In genomic region chr19:1856698-1857603, GRCh38 we compare ENCODE assay signal across 1 cellular context.
TF ChIP-seq lines count a peak whose summit lies in the region.

No MANE protein-coding gene starts in this region.

TF ChIP-seq in K562, 482 proteins besides CTCF, POLR2A, EP300 and RAD21 (continued from another document and continues in another):
- TF ChIP-seq MYBL2 (IDR thresholded peaks at IDR 0.05; ENCODE audit: low read depth) = no peak
- TF ChIP-seq MYBL2 (CRISPR knock-in tag; IDR thresholded peaks at IDR 0.05; ENCODE audit: borderline replicate concordance) = no peak
- no peak for TF ChIP-seq ZKSCAN8 (CRISPR knock-in tag; IDR thresholded peaks at IDR 0.05)
- TF ChIP-seq, protein P1, sequence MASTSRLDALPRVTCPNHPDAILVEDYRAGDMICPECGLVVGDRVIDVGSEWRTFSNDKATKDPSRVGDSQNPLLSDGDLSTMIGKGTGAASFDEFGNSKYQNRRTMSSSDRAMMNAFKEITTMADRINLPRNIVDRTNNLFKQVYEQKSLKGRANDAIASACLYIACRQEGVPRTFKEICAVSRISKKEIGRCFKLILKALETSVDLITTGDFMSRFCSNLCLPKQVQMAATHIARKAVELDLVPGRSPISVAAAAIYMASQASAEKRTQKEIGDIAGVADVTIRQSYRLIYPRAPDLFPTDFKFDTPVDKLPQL (IDR thresholded peaks at IDR 0.05; ENCODE audit: extremely low read depth, insufficient read length) = no peak
- TF ChIP-seq FOXP1 (CRISPR knock-in tag; IDR thresholded peaks at IDR 0.05) = no peak; the same call in none of the 2 replicates
- no peak for TF ChIP-seq ASH1L (IDR thresholded peaks at IDR 0.05; ENCODE audit: borderline replicate concordance, low read depth, partially characterized antibody)
- TF ChIP-seq DDX20 (tag; IDR thresholded peaks at IDR 0.05; ENCODE audit: low read depth) = no peak
- no peak for TF ChIP-seq TSC22D4 (tag; IDR thresholded peaks at IDR 0.05)
- no peak for TF ChIP-seq ZSCAN29 (IDR thresholded peaks at IDR 0.05)
- TF ChIP-seq BRD4 (IDR thresholded peaks at IDR 0.05) = no peak
- TF ChIP-seq MYNN (IDR thresholded peaks at IDR 0.05) = peak; percentile 29; the same call in 1 of the 2 replicates
- no peak for TF ChIP-seq MYNN (CRISPR knock-in tag; IDR thresholded peaks at IDR 0.05)
- peak; percentile 27 for TF ChIP-seq ATF3 (IDR thresholded peaks at IDR 0.05)
- no peak for TF ChIP-seq ATF3 (CRISPR knock-in tag; conservative IDR thresholded peaks at IDR 0.05)
- no peak for TF ChIP-seq KHSRP (IDR thresholded peaks at IDR 0.05)
- no peak for TF ChIP-seq TEAD2 (tag; IDR thresholded peaks at IDR 0.05)
- TF ChIP-seq ZSCAN32 (CRISPR knock-in tag; IDR thresholded peaks at IDR 0.05) = no peak
- no peak for TF ChIP-seq CCAR2 (IDR thresholded peaks at IDR 0.05; ENCODE audit: low read depth, low read length)
- TF ChIP-seq ZKSCAN1 (IDR thresholded peaks at IDR 0.05; ENCODE audit: low read depth, low read length) = no peak
- peak; percentile 12; the same call in 1 of the 2 replicates for TF ChIP-seq NFE2 (IDR thresholded peaks at IDR 0.05; ENCODE audit: low read depth)
- TF ChIP-seq EP400 (IDR thresholded peaks at IDR 0.05) = peak; percentile 55
- TF ChIP-seq BHLHE40 (IDR thresholded peaks at IDR 0.05; ENCODE audit: low read length) = peak; percentile 64
- TF ChIP-seq SMARCB1 (IDR thresholded peaks at IDR 0.05; ENCODE audit: insufficient read length, low read depth) = no peak
- TF ChIP-seq, protein P2, sequence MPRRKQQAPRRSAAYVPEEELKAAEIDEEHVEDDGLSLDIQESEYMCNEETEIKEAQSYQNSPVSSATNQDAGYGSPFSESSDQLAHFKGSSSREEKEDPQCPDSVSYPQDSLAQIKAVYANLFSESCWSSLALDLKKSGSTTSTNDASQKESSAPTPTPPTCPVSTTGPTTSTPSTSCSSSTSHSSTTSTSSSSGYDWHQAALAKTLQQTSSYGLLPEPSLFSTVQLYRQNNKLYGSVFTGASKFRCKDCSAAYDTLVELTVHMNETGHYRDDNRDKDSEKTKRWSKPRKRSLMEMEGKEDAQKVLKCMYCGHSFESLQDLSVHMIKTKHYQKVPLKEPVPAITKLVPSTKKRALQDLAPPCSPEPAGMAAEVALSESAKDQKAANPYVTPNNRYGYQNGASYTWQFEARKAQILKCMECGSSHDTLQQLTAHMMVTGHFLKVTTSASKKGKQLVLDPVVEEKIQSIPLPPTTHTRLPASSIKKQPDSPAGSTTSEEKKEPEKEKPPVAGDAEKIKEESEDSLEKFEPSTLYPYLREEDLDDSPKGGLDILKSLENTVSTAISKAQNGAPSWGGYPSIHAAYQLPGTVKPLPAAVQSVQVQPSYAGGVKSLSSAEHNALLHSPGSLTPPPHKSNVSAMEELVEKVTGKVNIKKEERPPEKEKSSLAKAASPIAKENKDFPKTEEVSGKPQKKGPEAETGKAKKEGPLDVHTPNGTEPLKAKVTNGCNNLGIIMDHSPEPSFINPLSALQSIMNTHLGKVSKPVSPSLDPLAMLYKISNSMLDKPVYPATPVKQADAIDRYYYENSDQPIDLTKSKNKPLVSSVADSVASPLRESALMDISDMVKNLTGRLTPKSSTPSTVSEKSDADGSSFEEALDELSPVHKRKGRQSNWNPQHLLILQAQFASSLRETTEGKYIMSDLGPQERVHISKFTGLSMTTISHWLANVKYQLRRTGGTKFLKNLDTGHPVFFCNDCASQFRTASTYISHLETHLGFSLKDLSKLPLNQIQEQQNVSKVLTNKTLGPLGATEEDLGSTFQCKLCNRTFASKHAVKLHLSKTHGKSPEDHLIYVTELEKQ (CRISPR knock-in tag; IDR thresholded peaks at IDR 0.05) = no peak
- no peak for TF ChIP-seq CBX8 (IDR thresholded peaks at IDR 0.05; ENCODE audit: borderline replicate concordance, extremely low read depth, low read depth, low read length, poor library complexity, severe bottlenecking)
- TF ChIP-seq CXXC5 (CRISPR knock-in tag; IDR thresholded peaks at IDR 0.05) = peak; percentile 84
- no peak for TF ChIP-seq POLR3A (IDR thresholded peaks at IDR 0.05; ENCODE audit: borderline replicate concordance, extremely low read depth, insufficient read depth, insufficient read length)
- TF ChIP-seq COPS2 (conservative IDR thresholded peaks at IDR 0.05) = no peak
- no peak for TF ChIP-seq TCF15 (CRISPR knock-in tag; IDR thresholded peaks at IDR 0.05)
- no peak for TF ChIP-seq ZNF384 (IDR thresholded peaks at IDR 0.05; ENCODE audit: low read depth, low read length)
- TF ChIP-seq, protein P3, sequence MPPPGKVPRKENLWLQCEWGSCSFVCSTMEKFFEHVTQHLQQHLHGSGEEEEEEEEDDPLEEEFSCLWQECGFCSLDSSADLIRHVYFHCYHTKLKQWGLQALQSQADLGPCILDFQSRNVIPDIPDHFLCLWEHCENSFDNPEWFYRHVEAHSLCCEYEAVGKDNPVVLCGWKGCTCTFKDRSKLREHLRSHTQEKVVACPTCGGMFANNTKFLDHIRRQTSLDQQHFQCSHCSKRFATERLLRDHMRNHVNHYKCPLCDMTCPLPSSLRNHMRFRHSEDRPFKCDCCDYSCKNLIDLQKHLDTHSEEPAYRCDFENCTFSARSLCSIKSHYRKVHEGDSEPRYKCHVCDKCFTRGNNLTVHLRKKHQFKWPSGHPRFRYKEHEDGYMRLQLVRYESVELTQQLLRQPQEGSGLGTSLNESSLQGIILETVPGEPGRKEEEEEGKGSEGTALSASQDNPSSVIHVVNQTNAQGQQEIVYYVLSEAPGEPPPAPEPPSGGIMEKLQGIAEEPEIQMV (tag; conservative IDR thresholded peaks at IDR 0.05; ENCODE audit: low read depth) = no peak
- TF ChIP-seq ETV5 (CRISPR knock-in tag; IDR thresholded peaks at IDR 0.05; ENCODE audit: low read depth) = no peak
- TF ChIP-seq EHMT2 (IDR thresholded peaks at IDR 0.05) = no peak
- no peak for TF ChIP-seq ZNF121 (CRISPR knock-in tag; conservative IDR thresholded peaks at IDR 0.05)
- no peak for TF ChIP-seq GABPB1 (CRISPR knock-in tag; IDR thresholded peaks at IDR 0.05)
- TF ChIP-seq ZNF408 (CRISPR knock-in tag; IDR thresholded peaks at IDR 0.05; ENCODE audit: low read depth) = no peak
- TF ChIP-seq MAFF (IDR thresholded peaks at IDR 0.05; ENCODE audit: low read length) = no peak
- TF ChIP-seq SP1 (CRISPR knock-in tag; IDR thresholded peaks at IDR 0.05) = peak; percentile 84
- no peak for TF ChIP-seq ZNF436 (CRISPR knock-in tag; IDR thresholded peaks at IDR 0.05)
- peak; percentile 92 to 93 for TF ChIP-seq NRF1 (conservative IDR thresholded peaks at IDR 0.05 in 1 of 2, IDR thresholded peaks at IDR 0.05 in 1 of 2)
- no peak for TF ChIP-seq HNRNPH1 (optimal IDR thresholded peaks at IDR 0.05; ENCODE audit: low read depth, low read length)
- TF ChIP-seq BRCA1 (IDR thresholded peaks at IDR 0.05) = no peak
- no peak for TF ChIP-seq BRCA1 (CRISPR knock-in tag; IDR thresholded peaks at IDR 0.05)
- TF ChIP-seq ZNF175 (CRISPR knock-in tag; IDR thresholded peaks at IDR 0.05; ENCODE audit: low read depth) = no peak
- peak; percentile 18; the same call in 1 of the 2 replicates for TF ChIP-seq ZNF143 (CRISPR knock-in tag; IDR thresholded peaks at IDR 0.05)
- TF ChIP-seq ATF2 (CRISPR knock-in tag; IDR thresholded peaks at IDR 0.05) = no peak
- no peak for TF ChIP-seq TCF7L2 (IDR thresholded peaks at IDR 0.05; ENCODE audit: low read depth, low read length)
- TF ChIP-seq HOXB6 (CRISPR knock-in tag; IDR thresholded peaks at IDR 0.05; ENCODE audit: borderline replicate concordance) = no peak
- TF ChIP-seq, protein P4, sequence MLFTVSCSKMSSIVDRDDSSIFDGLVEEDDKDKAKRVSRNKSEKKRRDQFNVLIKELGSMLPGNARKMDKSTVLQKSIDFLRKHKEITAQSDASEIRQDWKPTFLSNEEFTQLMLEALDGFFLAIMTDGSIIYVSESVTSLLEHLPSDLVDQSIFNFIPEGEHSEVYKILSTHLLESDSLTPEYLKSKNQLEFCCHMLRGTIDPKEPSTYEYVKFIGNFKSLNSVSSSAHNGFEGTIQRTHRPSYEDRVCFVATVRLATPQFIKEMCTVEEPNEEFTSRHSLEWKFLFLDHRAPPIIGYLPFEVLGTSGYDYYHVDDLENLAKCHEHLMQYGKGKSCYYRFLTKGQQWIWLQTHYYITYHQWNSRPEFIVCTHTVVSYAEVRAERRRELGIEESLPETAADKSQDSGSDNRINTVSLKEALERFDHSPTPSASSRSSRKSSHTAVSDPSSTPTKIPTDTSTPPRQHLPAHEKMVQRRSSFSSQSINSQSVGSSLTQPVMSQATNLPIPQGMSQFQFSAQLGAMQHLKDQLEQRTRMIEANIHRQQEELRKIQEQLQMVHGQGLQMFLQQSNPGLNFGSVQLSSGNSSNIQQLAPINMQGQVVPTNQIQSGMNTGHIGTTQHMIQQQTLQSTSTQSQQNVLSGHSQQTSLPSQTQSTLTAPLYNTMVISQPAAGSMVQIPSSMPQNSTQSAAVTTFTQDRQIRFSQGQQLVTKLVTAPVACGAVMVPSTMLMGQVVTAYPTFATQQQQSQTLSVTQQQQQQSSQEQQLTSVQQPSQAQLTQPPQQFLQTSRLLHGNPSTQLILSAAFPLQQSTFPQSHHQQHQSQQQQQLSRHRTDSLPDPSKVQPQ (CRISPR knock-in tag; IDR thresholded peaks at IDR 0.05; ENCODE audit: borderline replicate concordance) = no peak
- no peak for TF ChIP-seq U2AF2 (optimal IDR thresholded peaks at IDR 0.05; ENCODE audit: low read depth, low read length)
- no peak for TF ChIP-seq ZFP30 (CRISPR knock-in tag; IDR thresholded peaks at IDR 0.05; ENCODE audit: borderline replicate concordance)
- TF ChIP-seq THAP7 (CRISPR knock-in tag; IDR thresholded peaks at IDR 0.05) = peak; percentile 59; the same call in 1 of the 2 replicates
- TF ChIP-seq ETS2 (tag; IDR thresholded peaks at IDR 0.05; ENCODE audit: borderline replicate concordance, poor library complexity, severe bottlenecking) = no peak
- TF ChIP-seq BCLAF1 (IDR thresholded peaks at IDR 0.05; ENCODE audit: borderline replicate concordance in 1 of 2, control insufficient read depth in 1 of 2, low read depth in 2 of 2, low read length in 1 of 2) = no peak
- peak; percentile 35; the same call in 1 of the 2 replicates for TF ChIP-seq ETV1 (tag; conservative IDR thresholded peaks at IDR 0.05; ENCODE audit: low read depth)
- TF ChIP-seq IRF2 (CRISPR knock-in tag; IDR thresholded peaks at IDR 0.05) = no peak
- TF ChIP-seq CREB3L1 (IDR thresholded peaks at IDR 0.05; ENCODE audit: borderline replicate concordance, low read depth) = no peak
- TF ChIP-seq SRSF7 (optimal IDR thresholded peaks at IDR 0.05; ENCODE audit: low read depth, low read length) = no peak
- no peak; a peak in 1 of 4 replicates for TF ChIP-seq SRF (CRISPR knock-in tag; IDR thresholded peaks at IDR 0.05)
- no peak for TF ChIP-seq KAT2B (IDR thresholded peaks at IDR 0.05; ENCODE audit: low read depth, low read length)
- no peak for TF ChIP-seq PHF20 (IDR thresholded peaks at IDR 0.05; ENCODE audit: partially characterized antibody)
